Comparison of ENCODE assay signal across 33 cellular contexts in genomic region chr7:35773994-35774393, GRCh38.
"Had no signal": no experiment of that assay in that cellular context is flagged by ENCODE, and none has a peak within 500 bp of the region (broad histone marks: within the 10 kb centered on the region; RNA-seq: fewer than 3 reads in every experiment).

No MANE protein-coding gene starts in this region.

- H3K4me1 ChIP-seq: adrenal gland, body of pancreas, esophagus squamous epithelium had no signal

- ATAC-seq: activated CD4-positive, CD25-positive, alpha-beta regulatory T cell treated with anti-CD3 and anti-CD28 coated beads, Interleukin-2, amount 50 U/mL, for 24 hours; activated CD8-positive, alpha-beta memory T cell treated with anti-CD3 and anti-CD28 coated beads, Interleukin-2, amount 10 ng/mL, durations not matched to agents 7 days and 5 days; activated CD8-positive, alpha-beta T cell treated with anti-CD3 and anti-CD28 coated beads, Interleukin-2, amount 10 ng/mL, durations not matched to agents 7 days and 5 days; activated naive CD8-positive, alpha-beta T cell treated with anti-CD3 and anti-CD28 coated beads, Interleukin-2, amount 50 U/mL, for 24 hours; body of pancreas; T-helper 17 cell had no signal

- DNase-seq: activated B cell treated with CpG ODN at 0.5 μM for 24 hours; activated CD4-positive, alpha-beta T cell treated with anti-CD3 and anti-CD28 coated beads for 48 hours; activated CD4-positive, alpha-beta T cell treated with anti-CD3 and anti-CD28 coated beads, Interleukin-2, amount 50 U/mL, for 1 hour; activated CD4-positive, alpha-beta T cell treated with anti-CD3 and anti-CD28 coated beads, Interleukin-2, amount 50 U/mL, for 48 hours; activated CD8-positive, alpha-beta memory T cell treated with anti-CD3 and anti-CD28 coated beads, Interleukin-2, amount 10 ng/mL, durations not matched to agents 7 days and 5 days; activated CD8-positive, alpha-beta memory T cell treated with anti-CD3 and anti-CD28 coated beads, Interleukin-2, amount 50 U/mL, for 4 hours; activated CD8-positive, alpha-beta T cell treated with anti-CD3 and anti-CD28 coated beads, Interleukin-2, amount 10 ng/mL, durations not matched to agents 7 days and 5 days; activated effector memory CD4-positive, alpha-beta T cell treated with anti-CD3 and anti-CD28 coated beads, Interleukin-2, amount 50 U/mL, for 16 hours; activated naive CD4-positive, alpha-beta T cell treated with anti-CD3 and anti-CD28 coated beads for 36 hours; activated naive CD8-positive, alpha-beta T cell treated with anti-CD3 and anti-CD28 coated beads for 36 hours; activated naive CD8-positive, alpha-beta T cell treated with anti-CD3 and anti-CD28 coated beads, Interleukin-2, amount 50 U/mL, for 24 hours; activated T-cell treated with anti-CD3 and anti-CD28 coated beads, Interleukin-2, amount 50 U/mL, for 1 hour; activated T-cell treated with anti-CD3 and anti-CD28 coated beads, Interleukin-2, amount 50 U/mL, for 48 hours; adrenal gland; amygdala; aorta; body of pancreas; caudate nucleus; cortex of kidney; dermis blood vessel endothelial cell; effector CD8-positive, alpha-beta T cell; esophagus squamous epithelium; foreskin melanocyte; head of caudate nucleus; T-helper 1 cell; T-helper 17 cell; T1000; WERI-Rb-1 had no signal

- H3K27ac ChIP-seq: adrenal gland, body of pancreas, epithelial cell of prostate, esophagus squamous epithelium, WERI-Rb-1 had no signal

- FAIRE-seq: colon, endometrium, endothelial cell of umbilical vein had no signal

- H3K4me3 ChIP-seq: adrenal gland, body of pancreas, esophagus squamous epithelium had no signal

- H3K9me3 ChIP-seq: adrenal gland, body of pancreas, esophagus squamous epithelium had no signal
